ENCODE assay signal across 17 cellular contexts in the genomic region with DNA sequence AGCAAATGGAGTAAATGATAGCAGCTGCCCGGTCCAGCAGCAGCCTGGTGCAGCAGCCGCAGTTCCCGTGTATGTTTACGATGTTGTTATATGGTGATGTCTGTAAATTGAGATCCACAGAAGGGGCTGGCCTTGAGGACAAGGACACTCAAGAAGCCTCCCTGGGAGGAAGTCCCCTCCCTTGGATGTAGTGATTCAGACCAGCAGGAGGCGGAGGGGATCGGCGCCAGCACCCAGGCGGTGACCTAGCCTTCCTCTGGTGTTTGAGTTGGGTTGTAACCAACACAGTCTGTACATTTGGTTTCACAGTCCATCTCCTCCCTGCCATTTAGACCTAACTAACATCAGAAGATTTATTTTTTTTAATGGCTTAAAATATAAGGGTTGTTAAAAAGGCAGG.
DNase-seq lines count a peak whose midpoint lies in the region; TF ChIP-seq lines count a peak whose summit lies in the region.
"Had no signal": no experiment of that assay in that cellular context is flagged by ENCODE, and none has a peak within 500 bp of the region (broad histone marks: within the 10 kb centered on the region; RNA-seq: fewer than 3 reads in every experiment).

No MANE protein-coding gene starts in this region.

- no peaks in the 10 kb centered on the region for H3K4me1 ChIP-seq in mammary epithelial cell (ENCODE audit: insufficient read depth, low read length)
- H3K4me1 ChIP-seq in testis = no peaks in the 10 kb centered on the region
- H3K4me1 ChIP-seq in ascending aorta = no peaks in the 10 kb centered on the region
- H3K4me1 ChIP-seq: uterus had no signal

- POLR2A ChIA-PET in MCF 10A (lab: Yijun Ruan, JAX) = no interaction called here

- H3K9me3 ChIP-seq in mammary epithelial cell (replicated peaks; ENCODE audit: insufficient read depth, low read length) (peaks cover 3% of the 10 kb centered on the region), testis (no peaks in the 10 kb centered on the region), ascending aorta (no peaks in the 10 kb centered on the region)
- H3K9me3 ChIP-seq: uterus had no signal

- no peak overlapping the region for H3K27ac Mint-ChIP-seq in MCF 10A (ENCODE audit: low read depth, unreplicated experiment)
- H3K27ac Mint-ChIP-seq: activated naive CD4-positive, alpha-beta T cell treated with anti-CD3 and anti-CD28 coated beads, Interleukin-2, amount 10 ng/mL, durations not matched to agents 7 days and 5 days had no signal

- H4K20me1 ChIP-seq in mammary epithelial cell (ENCODE audit: insufficient read depth, low read length) = no peaks in the 10 kb centered on the region

- dilution Hi-C loops in mammary epithelial cell (cut with HindIII; ENCODE audit: low sequenced_read_pairs) = no loop called here

- peaks cover 22% of the 10 kb centered on the region for H3K9me3 Mint-ChIP-seq in MCF 10A (ENCODE audit: unreplicated experiment)
- H3K9me3 Mint-ChIP-seq: activated naive CD4-positive, alpha-beta T cell treated with anti-CD3 and anti-CD28 coated beads, Interleukin-2, amount 10 ng/mL, durations not matched to agents 7 days and 5 days had no signal

- H3K4me3 ChIP-seq in mammary epithelial cell (replicated peaks in 1 of 3; ENCODE audit: insufficient read depth in 1 of 3, low read depth in 2 of 3, low read length in 3 of 3) = no peak overlapping the region
- H3K4me3 ChIP-seq in astrocyte of the cerebellum (ENCODE audit: low read depth, low read length) = no peak overlapping the region
- no peak overlapping the region for H3K4me3 ChIP-seq in testis
- H3K4me3 ChIP-seq in ascending aorta = no peak overlapping the region
- H3K4me3 ChIP-seq: uterus had no signal

- intact Hi-C loops in MCF 10A (cut with micrococcal nuclease) (no loop called here), mammary epithelial cell (cut with micrococcal nuclease) (no loop called here), testis (cut with DNase I; ENCODE audit: low total_unique reads) (no loop called here), ascending aorta (cut with DNase I) (no loop called here)

- H3K4me1 Mint-ChIP-seq in MCF 10A (ENCODE audit: insufficient read depth, unreplicated experiment) = no peaks in the 10 kb centered on the region
- H3K4me1 Mint-ChIP-seq: activated naive CD4-positive, alpha-beta T cell treated with anti-CD3 and anti-CD28 coated beads, Interleukin-2, amount 10 ng/mL, durations not matched to agents 7 days and 5 days had no signal

- no peak overlapping the region for H3K27ac ChIP-seq in mammary epithelial cell (ENCODE audit: insufficient read depth, low read depth, low read length)
- no peak overlapping the region for H3K27ac ChIP-seq in testis
- no peak overlapping the region for H3K27ac ChIP-seq in ascending aorta
- H3K27ac ChIP-seq: RWPE1, uterus had no signal

- H3K4me2 ChIP-seq in mammary epithelial cell (ENCODE audit: insufficient read depth, low read depth, low read length) = no peak overlapping the region

- H3K36me3 Mint-ChIP-seq in MCF 10A (ENCODE audit: insufficient read depth, unreplicated experiment) = no peaks in the 10 kb centered on the region
- H3K36me3 Mint-ChIP-seq: activated naive CD4-positive, alpha-beta T cell treated with anti-CD3 and anti-CD28 coated beads, Interleukin-2, amount 10 ng/mL, durations not matched to agents 7 days and 5 days had no signal

- no peak overlapping the region for H2AFZ ChIP-seq in mammary epithelial cell (ENCODE audit: low read depth, low read length)

- H3K27me3 ChIP-seq in mammary epithelial cell (ENCODE audit: insufficient read depth, low read length) = no peaks in the 10 kb centered on the region
- no peaks in the 10 kb centered on the region for H3K27me3 ChIP-seq in testis
- H3K27me3 ChIP-seq in ascending aorta = no peaks in the 10 kb centered on the region
- H3K27me3 ChIP-seq: uterus had no signal

- 96% methylated on average over 8 of the region's 8 CpGs for WGBS in mammary epithelial cell (ENCODE audit: low coverage, missing lambda C conversion rate)
- 38 to 39% methylated on average over 8 of the region's 8 CpGs for WGBS in testis, 2 donors

- H3K27me3 Mint-ChIP-seq in MCF 10A (ENCODE audit: insufficient read depth, unreplicated experiment) = no peaks in the 10 kb centered on the region

- no peak overlapping the region for H3K9ac ChIP-seq in mammary epithelial cell (ENCODE audit: insufficient read depth, low read length)

- TF ChIP-seq CTCF in MCF 10A (IDR thresholded peaks at IDR 0.05; ENCODE audit: unreplicated experiment) = no peak
- TF ChIP-seq CTCF in mammary epithelial cell (conservative IDR thresholded peaks at IDR 0.05 in 1 of 2, IDR thresholded peaks at IDR 0.05 in 1 of 2; ENCODE audit: extremely low read depth in 1 of 2, insufficient read depth in 1 of 2, low read depth in 1 of 2, low read length in 2 of 2) = no peak
- peak; percentile 45 for TF ChIP-seq CTCF in astrocyte of the cerebellum (IDR thresholded peaks at IDR 0.05; ENCODE audit: low read depth, low read length, missing control alignments)
- no peak for TF ChIP-seq CTCF in testis (IDR thresholded peaks at IDR 0.05)
- peak in 1 of 3 experiments; percentile 27 for TF ChIP-seq CTCF in ascending aorta (IDR thresholded peaks at IDR 0.05)

- CTCF ChIA-PET in MCF 10A (lab: Yijun Ruan, JAX) = interaction anchor here (1.5 kb wide), 1 partner anchor 11 kb away, joined by 4 read pairs; no protein-coding TSS in a partner anchor
- CTCF ChIA-PET in mammary epithelial cell (lab: Charles Lee; ENCODE audit: low non-redundant PET) = no interaction called here

- DNase-seq in MCF 10A (ENCODE audit: unreplicated experiment) (peak; percentile 17), mammary epithelial cell (no peak), astrocyte of the cerebellum (ENCODE audit: low read depth) (peak; percentile 57), kidney glomerular epithelial cell (lab: John Stamatoyannopoulos, UW) (peak; percentile 50), testis (peak; percentile 35), ascending aorta (ENCODE audit: low spot score in 2 of 2) (no peak), NCI-H1048 (lab: John Stamatoyannopoulos, UW) (no peak)
- no peak for DNase-seq in activated effector memory CD4-positive, alpha-beta T cell treated with Interleukin-2 at 50 U/mL for 16 hours
- DNase-seq: 8988T; activated CD8-positive, alpha-beta memory T cell treated with anti-CD3 and anti-CD28 coated beads, Interleukin-2, amount 50 U/mL, for 4 hours; activated naive CD4-positive, alpha-beta T cell treated with anti-CD3 and anti-CD28 coated beads, Interleukin-2, amount 10 ng/mL, durations not matched to agents 7 days and 5 days; NCI-H1105; NCI-H526 treated with DMSO at 0.1 percent for 48 hours; retina; stimulated activated CD4-positive, alpha-beta T cell treated with anti-CD3 and anti-CD28 coated beads, Interleukin-4, amount 100 ng/mL, for 4 hours; uterus had no signal

- H3K36me3 ChIP-seq in mammary epithelial cell (ENCODE audit: insufficient read depth, low read length) = no peaks in the 10 kb centered on the region
- no peaks in the 10 kb centered on the region for H3K36me3 ChIP-seq in testis (ENCODE audit: low read depth, missing control alignments)
- H3K36me3 ChIP-seq in ascending aorta = no peaks in the 10 kb centered on the region
- H3K36me3 ChIP-seq: uterus had no signal

- in situ Hi-C loops in mammary epithelial cell (cut with MboI; ENCODE audit: low sequenced_read_pairs in 2 of 2) (no loop called here), astrocyte of the cerebellum (cut with HindIII; ENCODE audit: low sequenced_read_pairs) (no loop called here)

- no peak for TF ChIP-seq POLR2A in testis (IDR thresholded peaks at IDR 0.05)

- no peaks in the 10 kb centered on the region for H3K79me2 ChIP-seq in mammary epithelial cell (ENCODE audit: insufficient read depth, low read length)

- no peak overlapping the region for H3K4me3 Mint-ChIP-seq in MCF 10A (ENCODE audit: unreplicated experiment)
- H3K4me3 Mint-ChIP-seq: activated naive CD4-positive, alpha-beta T cell treated with anti-CD3 and anti-CD28 coated beads, Interleukin-2, amount 10 ng/mL, durations not matched to agents 7 days and 5 days had no signal

- BruUV-seq in MCF 10A (replicated peaks; lab: Mats Ljungman, UMichigan) (no TSS peak), mammary epithelial cell (replicated peaks; lab: Mats Ljungman, UMichigan) (no TSS peak)

Comparison
In these comparisons a context has a peak if more than half of its experiments do, and no peak if none do; other contexts are left out.
1. DNase-seq: peak in MCF 10A (single experiment), astrocyte of the cerebellum (single experiment), kidney glomerular epithelial cell (single experiment) and testis (single experiment); none in mammary epithelial cell (single experiment), ascending aorta (0 of 2), activated effector memory CD4-positive, alpha-beta T cell treated with Interleukin-2 at 50 U/mL for 16 hours (single experiment) and NCI-H1048 (single experiment).